1 cellular context compared by ENCODE assay signal in genomic region chr19:21328402-21328801, GRCh38.
TF ChIP-seq lines count a peak whose summit lies in the region.

No MANE protein-coding gene starts in this region.

TF ChIP-seq in K562, 482 proteins besides CTCF, POLR2A, EP300 and RAD21 (continued from another document):
- no peak for TF ChIP-seq GTF3C2 (IDR thresholded peaks at IDR 0.05; ENCODE audit: borderline replicate concordance, extremely low read depth, insufficient read length)
- no peak for TF ChIP-seq SMC3 (conservative IDR thresholded peaks at IDR 0.05; ENCODE audit: insufficient read depth, low read depth, low read length)
- no peak for TF ChIP-seq CHD2 (IDR thresholded peaks at IDR 0.05; ENCODE audit: low read depth, low read length)
- TF ChIP-seq NFIC (IDR thresholded peaks at IDR 0.05) = no peak
- TF ChIP-seq HDGF (IDR thresholded peaks at IDR 0.05) = no peak
- TF ChIP-seq TRIM28 (IDR thresholded peaks at IDR 0.05) = no peak
